Comparison of ENCODE assay signal across 25 cellular contexts in the genomic region with DNA sequence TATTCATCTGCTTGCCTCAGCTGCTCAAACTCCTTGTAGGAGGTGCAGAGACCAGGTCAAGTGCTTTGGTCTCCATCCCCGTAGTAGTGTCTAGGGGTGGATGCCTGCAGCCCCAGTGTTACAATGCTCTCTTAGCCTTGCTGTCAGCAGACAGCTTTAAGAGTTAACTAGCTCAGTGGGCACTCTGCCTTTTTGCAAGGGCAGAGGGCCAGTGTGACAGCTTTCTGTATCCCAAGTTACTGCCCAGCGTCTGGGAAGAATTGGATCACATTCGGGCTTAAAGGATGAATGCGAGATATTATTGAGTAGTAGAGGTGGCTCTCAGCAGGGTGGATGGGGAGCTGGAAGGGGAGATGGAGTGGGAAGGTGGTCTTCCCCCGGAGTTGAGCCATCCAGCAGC.
"Had no signal": no experiment of that assay in that cellular context is flagged by ENCODE, and none has a peak within 500 bp of the region (broad histone marks: within the 10 kb centered on the region; RNA-seq: fewer than 3 reads in every experiment).

No MANE protein-coding gene starts in this region.

- H3K27me3 ChIP-seq: dorsolateral prefrontal cortex, gastrocnemius medialis, neutrophil, right lobe of liver, tibial nerve, upper lobe of left lung, uterus had no signal

- FAIRE-seq: kidney, small intestine had no signal

- H3K9ac ChIP-seq: parathyroid adenoma had no signal

- H3K36me3 ChIP-seq: gastrocnemius medialis, neutrophil, right lobe of liver, thoracic aorta, tibial nerve, upper lobe of left lung, uterus had no signal

- H3K79me2 ChIP-seq: parathyroid adenoma had no signal

- H3K4me1 Mint-ChIP-seq: memory B cell; natural killer cell; stimulated activated naive B cell treated with anti-CD40 and anti-IgM and Interleukin-4, amounts not matched to agents 10 μg/mL and 1 μg/mL and 100 μg/mL, for 72 hours had no signal

- H3K27ac ChIP-seq: dorsolateral prefrontal cortex, epithelial cell of prostate, gastrocnemius medialis, neutrophil, parathyroid adenoma, right lobe of liver, thoracic aorta, tibial nerve, upper lobe of left lung, uterus had no signal

- H3K4me3 Mint-ChIP-seq: memory B cell; natural killer cell; stimulated activated naive B cell treated with anti-CD40 and anti-IgM and Interleukin-4, amounts not matched to agents 10 μg/mL and 1 μg/mL and 100 μg/mL, for 72 hours; stimulated activated naive CD8-positive, alpha-beta T cell treated with anti-CD3 and anti-CD28 coated beads, Interleukin-15, Interleukin-2, amounts not matched to agents 100 ng/mL and 50 ng/mL, for 24 hours had no signal

- DNase-seq: effector CD4-positive, alpha-beta T cell; foreskin fibroblast; gastrocnemius medialis; head of caudate nucleus; kidney; natural killer cell; right lobe of liver; small intestine; stimulated activated CD4-positive, alpha-beta T cell treated with anti-CD3 and anti-CD28 coated beads, Interleukin-15, amount 100 ng/mL, for 24 hours; stimulated activated CD4-positive, alpha-beta T cell treated with anti-CD3 and anti-CD28 coated beads, Interleukin-2, amount 100 ng/mL, for 48 hours; stimulated activated naive B cell treated with anti-CD40 and anti-IgM and Interleukin-4, amounts not matched to agents 10 μg/mL and 1 μg/mL and 100 μg/mL, for 72 hours; upper lobe of left lung; uterus had no signal

- ATAC-seq: esophagus mucosa; gastrocnemius medialis; left lobe of liver; natural killer cell; right lobe of liver; stimulated activated naive B cell treated with anti-CD40 and anti-IgM and Interleukin-4, amounts not matched to agents 10 μg/mL and 1 μg/mL and 100 μg/mL, for 72 hours had no signal

- H3K4me3 ChIP-seq: dorsolateral prefrontal cortex, gastrocnemius medialis, lung, right lobe of liver, thoracic aorta, tibial nerve, upper lobe of left lung, uterus had no signal

- H3K36me3 Mint-ChIP-seq: memory B cell; natural killer cell; stimulated activated naive B cell treated with anti-CD40 and anti-IgM and Interleukin-4, amounts not matched to agents 10 μg/mL and 1 μg/mL and 100 μg/mL, for 72 hours had no signal

- H3K27me3 Mint-ChIP-seq: memory B cell; progenitor cell of endocrine pancreas; stimulated activated naive B cell treated with anti-CD40 and anti-IgM and Interleukin-4, amounts not matched to agents 10 μg/mL and 1 μg/mL and 100 μg/mL, for 72 hours; stimulated activated naive CD8-positive, alpha-beta T cell treated with anti-CD3 and anti-CD28 coated beads, Interleukin-15, Interleukin-2, amounts not matched to agents 100 ng/mL and 50 ng/mL, for 24 hours had no signal

- H3K4me1 ChIP-seq: gastrocnemius medialis, right lobe of liver, tibial nerve, upper lobe of left lung, uterus had no signal

- H3K9me3 Mint-ChIP-seq: memory B cell; stimulated activated naive B cell treated with anti-CD40 and anti-IgM and Interleukin-4, amounts not matched to agents 10 μg/mL and 1 μg/mL and 100 μg/mL, for 72 hours; stimulated activated naive CD8-positive, alpha-beta T cell treated with anti-CD3 and anti-CD28 coated beads, Interleukin-15, Interleukin-2, amounts not matched to agents 100 ng/mL and 50 ng/mL, for 24 hours had no signal

- H3K27ac Mint-ChIP-seq: memory B cell; natural killer cell; progenitor cell of endocrine pancreas; stimulated activated naive B cell treated with anti-CD40 and anti-IgM and Interleukin-4, amounts not matched to agents 10 μg/mL and 1 μg/mL and 100 μg/mL, for 72 hours; stimulated activated naive CD8-positive, alpha-beta T cell treated with anti-CD3 and anti-CD28 coated beads, Interleukin-15, Interleukin-2, amounts not matched to agents 100 ng/mL and 50 ng/mL, for 24 hours had no signal

- H2AFZ ChIP-seq: parathyroid adenoma had no signal

- H3K9me3 ChIP-seq: gastrocnemius medialis, neutrophil, right lobe of liver, thoracic aorta, tibial nerve, upper lobe of left lung, uterus had no signal
